Comparison of ENCODE assay signal across 23 cellular contexts in genomic region chr10:50506861-50507573, GRCh38.
DNase-seq lines count a peak whose midpoint lies in the region; ATAC-seq, FAIRE-seq and TF ChIP-seq lines count a peak whose summit lies in the region.
"Had no signal": no experiment of that assay in that cellular context is flagged by ENCODE, and none has a peak within 500 bp of the region (broad histone marks: within the 10 kb centered on the region; RNA-seq: fewer than 3 reads in every experiment).

No MANE protein-coding gene starts in this region.

- H3K4me1 Mint-ChIP-seq in activated T-cell treated with anti-CD3 and anti-CD28 coated beads, Interleukin-2, amount 50 U/mL, for 24 hours (ENCODE audit: low read depth), result peaks cover 87% of the 10 kb centered on the region
- H3K4me1 Mint-ChIP-seq in activated T-cell treated with anti-CD3 and anti-CD28 coated beads, Interleukin-2, amount 50 U/mL, for 4 hours (ENCODE audit: low read depth), result peaks cover 82% of the 10 kb centered on the region

- peak; percentile 48 for FAIRE-seq in frontal cortex (lab: Jason Lieb, UNC)

- TF ChIP-seq CTCF in thyroid gland (IDR thresholded peaks at IDR 0.05), result no peak

- no peaks in the 10 kb centered on the region for H3K36me3 ChIP-seq in thyroid gland
- H3K36me3 ChIP-seq: adrenal gland, left lung had no signal

- DNase-seq in activated T-cell treated with anti-CD3 and anti-CD28 coated beads, Interleukin-2, amount 50 U/mL, for 24 hours, result no peak
- DNase-seq in activated T-cell treated with anti-CD3 and anti-CD28 coated beads, Interleukin-2, amount 50 U/mL, for 4 hours, result no peak
- DNase-seq in frontal cortex (ENCODE audit: low spot score in 2 of 2), result peak in 1 of 2 donors; percentile 14
- DNase-seq in middle frontal gyrus (ENCODE audit: extremely low spot score, low spot score), result peak; percentile 82
- peak; percentile 74 to 77 for DNase-seq in thyroid gland
- DNase-seq in stimulated activated CD4-positive, alpha-beta T cell treated with anti-CD3 and anti-CD28 coated beads, Interleukin-2, amount 100 ng/mL, for 48 hours, result no peak
- no peak for DNase-seq in NCI-H2107 (lab: John Stamatoyannopoulos, UW)
- DNase-seq: 8988T; activated CD4-positive, alpha-beta T cell treated with anti-CD3 and anti-CD28 coated beads, Interleukin-2, amount 50 U/mL, for 4 hours; CD4-positive, alpha-beta T cell; dermis blood vessel endothelial cell; Karpas-422; left lung; NCI-H146; NCI-H446 treated with DMSO at 0.1 percent for 48 hours had no signal

- WGBS in thyroid gland, 2 donors, result 55 to 86% methylated on average over 5 of the region's 5 CpGs

- intact Hi-C loops in thyroid gland (cut with DNase I), result no loop called here

- no peaks in the 10 kb centered on the region for H3K9me3 ChIP-seq in thyroid gland
- H3K9me3 ChIP-seq: adrenal gland, left lung had no signal

- no peaks in the 10 kb centered on the region for H3K27me3 Mint-ChIP-seq in activated T-cell treated with anti-CD3 and anti-CD28 coated beads, Interleukin-2, amount 50 U/mL, for 24 hours
- no peaks in the 10 kb centered on the region for H3K27me3 Mint-ChIP-seq in activated T-cell treated with anti-CD3 and anti-CD28 coated beads, Interleukin-2, amount 50 U/mL, for 4 hours (ENCODE audit: low read depth)
- H3K27me3 Mint-ChIP-seq: CD4-positive, alpha-beta T cell; natural killer cell treated with Interleukin-12 subunit alpha and Interleukin-12 subunit beta and Interleukin-15 and Interleukin-18, amount 100 ng/mL, for 72 hours; stimulated activated naive CD8-positive, alpha-beta T cell treated with anti-CD3 and anti-CD28 coated beads, Interleukin-15, Interleukin-2, amounts not matched to agents 100 ng/mL and 50 ng/mL, for 24 hours had no signal

- no peak overlapping the region for H3K4me3 ChIP-seq in thyroid gland (replicated peaks in 1 of 3)
- H3K4me3 ChIP-seq: adrenal gland, hepatocyte, left lung, SK-N-MC had no signal

- H3K4me3 Mint-ChIP-seq in activated T-cell treated with anti-CD3 and anti-CD28 coated beads, Interleukin-2, amount 50 U/mL, for 24 hours, result no peak overlapping the region
- no peak overlapping the region for H3K4me3 Mint-ChIP-seq in activated T-cell treated with anti-CD3 and anti-CD28 coated beads, Interleukin-2, amount 50 U/mL, for 4 hours
- H3K4me3 Mint-ChIP-seq: CD4-positive, alpha-beta T cell; natural killer cell treated with Interleukin-12 subunit alpha and Interleukin-12 subunit beta and Interleukin-15 and Interleukin-18, amount 100 ng/mL, for 72 hours; stimulated activated naive CD8-positive, alpha-beta T cell treated with anti-CD3 and anti-CD28 coated beads, Interleukin-15, Interleukin-2, amounts not matched to agents 100 ng/mL and 50 ng/mL, for 24 hours had no signal

- H3K27ac ChIP-seq in thyroid gland, result peak overlapping the region; percentile 41 to 61 (median 45)
- H3K27ac ChIP-seq: hepatocyte, left lung, SK-N-MC had no signal

- peaks cover 5% of the 10 kb centered on the region for H3K36me3 Mint-ChIP-seq in activated T-cell treated with anti-CD3 and anti-CD28 coated beads, Interleukin-2, amount 50 U/mL, for 24 hours (ENCODE audit: low read depth)
- peaks cover 13% of the 10 kb centered on the region for H3K36me3 Mint-ChIP-seq in activated T-cell treated with anti-CD3 and anti-CD28 coated beads, Interleukin-2, amount 50 U/mL, for 4 hours (ENCODE audit: insufficient read depth)
- H3K36me3 Mint-ChIP-seq: natural killer cell treated with Interleukin-12 subunit alpha and Interleukin-12 subunit beta and Interleukin-15 and Interleukin-18, amount 100 ng/mL, for 72 hours had no signal

- H3K27ac Mint-ChIP-seq in activated T-cell treated with anti-CD3 and anti-CD28 coated beads, Interleukin-2, amount 50 U/mL, for 24 hours, result peak overlapping the region; percentile 60
- H3K27ac Mint-ChIP-seq: CD4-positive, alpha-beta T cell; stimulated activated naive CD8-positive, alpha-beta T cell treated with anti-CD3 and anti-CD28 coated beads, Interleukin-15, Interleukin-2, amounts not matched to agents 100 ng/mL and 50 ng/mL, for 24 hours had no signal

- no peaks in the 10 kb centered on the region for H3K27me3 ChIP-seq in thyroid gland
- H3K27me3 ChIP-seq: adrenal gland, hepatocyte, left lung had no signal

- peaks cover 19 to 25% of the 10 kb centered on the region in 2 donors for H3K4me1 ChIP-seq in thyroid gland

- no peak for TF ChIP-seq POLR2A in thyroid gland (IDR thresholded peaks at IDR 0.05)

- H3K9me3 Mint-ChIP-seq in activated T-cell treated with anti-CD3 and anti-CD28 coated beads, Interleukin-2, amount 50 U/mL, for 24 hours, result no peaks in the 10 kb centered on the region
- no peaks in the 10 kb centered on the region for H3K9me3 Mint-ChIP-seq in activated T-cell treated with anti-CD3 and anti-CD28 coated beads, Interleukin-2, amount 50 U/mL, for 4 hours
- H3K9me3 Mint-ChIP-seq: activated T-helper 1 cell treated with anti-CD3 and anti-CD28 coated beads, Interleukin-12 subunit alpha, Interleukin-12 subunit beta, Interleukin-2, Interleukin-4 antibody, amounts not matched to agents 30 ng/mL and 10 ng/mL and 1 ng/mL, durations not matched to agents 14 hours and 24 hours and 36 hours; CD4-positive, alpha-beta T cell; natural killer cell treated with Interleukin-12 subunit alpha and Interleukin-12 subunit beta and Interleukin-15 and Interleukin-18, amount 100 ng/mL, for 72 hours; stimulated activated naive CD8-positive, alpha-beta T cell treated with anti-CD3 and anti-CD28 coated beads, Interleukin-15, Interleukin-2, amounts not matched to agents 100 ng/mL and 50 ng/mL, for 24 hours had no signal

- ATAC-seq in activated T-cell treated with anti-CD3 and anti-CD28 coated beads, Interleukin-2, amount 50 U/mL, for 4 hours, result no peak
- ATAC-seq in GM18870 (IDR thresholded peaks at IDR 0.05; ENCODE audit: unreplicated experiment), result no peak
- ATAC-seq: esophagus mucosa; left lung; natural killer cell treated with Interleukin-12 subunit alpha and Interleukin-12 subunit beta and Interleukin-15 and Interleukin-18, amount 100 ng/mL, for 72 hours had no signal

Comparison
In these comparisons a context has a peak if more than half of its experiments do, and no peak if none do; other contexts are left out.
1. DNase-seq: peak in middle frontal gyrus (single experiment) and thyroid gland (2 of 2); none in activated T-cell treated with anti-CD3 and anti-CD28 coated beads, Interleukin-2, amount 50 U/mL, for 24 hours (single experiment), activated T-cell treated with anti-CD3 and anti-CD28 coated beads, Interleukin-2, amount 50 U/mL, for 4 hours (single experiment), stimulated activated CD4-positive, alpha-beta T cell treated with anti-CD3 and anti-CD28 coated beads, Interleukin-2, amount 100 ng/mL, for 48 hours (0 of 2) and NCI-H2107 (single experiment).